In the genomic region with DNA sequence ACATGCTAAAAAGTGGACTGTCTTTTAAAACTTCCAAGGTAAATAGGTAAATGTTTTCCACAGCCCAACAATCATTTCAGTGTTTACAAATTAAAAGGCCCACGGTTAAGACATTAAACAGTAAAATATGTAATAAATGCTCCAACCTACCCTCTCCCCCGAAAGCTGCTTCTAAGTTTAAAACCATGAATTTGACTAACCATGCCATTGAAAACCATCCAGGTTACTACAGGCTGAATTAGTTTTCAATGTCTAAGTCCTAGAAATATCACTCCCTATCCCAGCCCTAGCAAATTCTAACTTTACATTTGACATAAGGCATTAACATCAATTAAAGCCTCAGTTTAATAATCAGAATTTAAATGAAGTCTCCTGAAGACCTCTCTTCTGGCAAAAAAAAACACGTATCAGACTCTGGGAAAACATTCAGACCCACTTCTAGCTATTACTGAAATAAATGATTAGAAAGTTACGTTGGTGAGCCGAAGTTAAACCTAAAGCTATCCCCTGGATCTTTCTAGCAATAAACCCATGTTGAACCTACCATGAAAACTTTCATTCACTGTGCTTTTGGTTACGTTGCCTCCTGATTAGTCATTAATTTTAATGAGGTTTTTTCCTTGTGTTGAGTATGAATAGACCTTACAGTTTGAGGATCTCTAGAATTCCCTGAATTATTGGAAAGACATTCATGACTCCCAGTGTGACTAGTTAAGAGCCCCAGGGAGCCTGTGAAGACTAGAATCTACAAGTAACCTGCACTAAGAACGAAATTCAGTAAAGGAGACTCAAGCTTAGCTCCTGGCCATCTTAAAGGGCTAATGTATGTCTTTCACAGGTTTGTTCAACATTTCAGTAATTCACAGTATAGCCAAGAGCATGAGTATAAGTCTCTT, we compare ENCODE assay signal across 10 cellular contexts. TPM values are rescaled to one million over a fixed set of nuclear protein-coding genes. Genes with fewer than 3 reads are reported as not detected.
A peak's percentile ranks its signal among the peaks of the same experiment; 100 is the strongest.
DNase-seq lines count a peak whose midpoint lies in the region; ATAC-seq, FAIRE-seq and TF ChIP-seq lines count a peak whose summit lies in the region.
"Had no signal": no experiment of that assay in that cellular context is flagged by ENCODE, and none has a peak within 500 bp of the region (broad histone marks: within the 10 kb centered on the region; RNA-seq: fewer than 3 reads in every experiment).

No MANE protein-coding gene starts in this region.

- no peak for ATAC-seq in T-cell (replicated peaks in 1 of 4)

- intact Hi-C loops in A673 (cut with micrococcal nuclease; ENCODE audit: unreplicated experiment) = loop anchor here (5.0 kb wide), 1 partner anchor 76 kb away; no protein-coding TSS in a partner anchor

- no peak for DNase-seq in A673 (ENCODE audit: low spot score)
- DNase-seq in GM12891 (ENCODE audit: insufficient read length, low spot score) = no peak
- DNase-seq in T-cell = no peak
- peak; percentile 21 for DNase-seq in glomerular visceral epithelial cell (ENCODE audit: extremely low spot score)
- no peak for DNase-seq in GM10248 (ENCODE audit: extremely low spot score)
- DNase-seq in superior temporal gyrus (ENCODE audit: extremely low spot score) = no peak
- DNase-seq in H7 = no peak
- DNase-seq in NCI-H187 treated with DMSO at 0.1 percent for 48 hours (lab: John Stamatoyannopoulos, UW) = no peak
- DNase-seq: activated CD4-positive, alpha-beta T cell treated with anti-CD3 and anti-CD28 coated beads for 1 hour; NCI-H1417 treated with DMSO at 0.1 percent for 48 hours had no signal

- H3K4me3 Mint-ChIP-seq in T-cell = peak overlapping the region; percentile 2 to 99 (median 15)

- CTCF ChIA-PET in A673 (lab: Charles Lee) (no interaction called here), T-cell (lab: Charles Lee) (interaction anchor here (0.6 to 0.7 kb wide), 2 partner anchors 9 to 77 kb away, joined by 4 read pairs; no protein-coding TSS in a partner anchor), GM10248 (lab: Yijun Ruan, JAX) (interaction anchor here (1.2 to 5.9 kb wide), 5 partner anchors 9 to 151 kb away, joined by 3 to 33 read pairs (median 5); a partner anchor contains a TSS)

- no peaks in the 10 kb centered on the region for H3K27me3 ChIP-seq in A673 (replicated peaks; ENCODE audit: insufficient read depth, low read depth, low read length, poor library complexity)
- no peaks in the 10 kb centered on the region for H3K27me3 ChIP-seq in H7 (ENCODE audit: control insufficient read depth, insufficient read depth, low read length)

- H3K36me3 ChIP-seq in A673 (ENCODE audit: insufficient read depth, low read length, poor library complexity, severe bottlenecking) = peaks cover 64% of the 10 kb centered on the region
- peaks cover 37% of the 10 kb centered on the region for H3K36me3 ChIP-seq in H7 (replicated peaks; ENCODE audit: control insufficient read depth, insufficient read depth, low read length)

- H3K4me1 ChIP-seq in A673 (ENCODE audit: insufficient read depth, low read length, poor library complexity, severe bottlenecking) = peaks cover 15% of the 10 kb centered on the region

- H3K9me3 Mint-ChIP-seq in T-cell = no peaks in the 10 kb centered on the region

- peaks cover 90 to 99% (median 94%) of the 10 kb centered on the region in 3 donors for H3K4me1 Mint-ChIP-seq in T-cell

- H3K4me3 ChIP-seq in A673 (ENCODE audit: low read depth, low read length, poor library complexity, severe bottlenecking) = no peak overlapping the region
- no peak overlapping the region for H3K4me3 ChIP-seq in H7 (ENCODE audit: insufficient read depth, low read depth, low read length)

- POLR2A ChIA-PET in A673 (lab: Charles Lee; ENCODE audit: low non-redundant PET) = interaction anchor here (0.6 to 1.1 kb wide), 5 partner anchors 8 to 877 kb away, joined by 3 to 15 read pairs (median 3); a partner anchor contains a TSS
- POLR2A ChIA-PET in T-cell (lab: Charles Lee) = interaction anchor here (0.6 to 4.8 kb wide), 11 partner anchors 8 to 650 kb away, joined by 3 to 72 read pairs (median 3); a partner anchor contains a TSS
- POLR2A ChIA-PET in GM10248 (lab: Yijun Ruan, JAX) = interaction anchor here (0.6 to 5.2 kb wide), 8 partner anchors 8 to 195 kb away, joined by 3 to 89 read pairs (median 3); a partner anchor contains a TSS

- no peaks in the 10 kb centered on the region for H3K9me3 ChIP-seq in A673 (ENCODE audit: low read depth, low read length, poor library complexity, severe bottlenecking)

- H3K27ac ChIP-seq in A673 (ENCODE audit: low read depth, low read length, poor library complexity, severe bottlenecking) = peak overlapping the region; percentile 84

- H3K27me3 Mint-ChIP-seq in T-cell = no peaks in the 10 kb centered on the region

- no TSS peak for BruUV-seq in A673 (replicated peaks; lab: Mats Ljungman, UMichigan)

- H3K36me3 Mint-ChIP-seq in T-cell = peaks cover 43% of the 10 kb centered on the region

- TF ChIP-seq CTCF in A673 (conservative IDR thresholded peaks at IDR 0.05; ENCODE audit: low read depth, low read length) (no peak), GM10248 (IDR thresholded peaks at IDR 0.05; ENCODE audit: control extremely low read depth, extremely low read depth, low read depth, missing control alignments) (no peak)

- peak; percentile 90 for TF ChIP-seq POLR2A in GM12891 (IDR thresholded peaks at IDR 0.05; ENCODE audit: low read depth, low read length)

- no peak for FAIRE-seq in GM12891 (lab: Jason Lieb, UNC)

- H3K27ac Mint-ChIP-seq in T-cell = peak overlapping the region; percentile 47 to 99

TF ChIP-seq in GM12891, 5 proteins besides CTCF, POLR2A, EP300 and RAD21:
- TF ChIP-seq SPI1 (IDR thresholded peaks at IDR 0.05; ENCODE audit: low read depth, low read length) (no peak), POLR2AphosphoS5 (IDR thresholded peaks at IDR 0.05; ENCODE audit: low read depth, low read length) (peak; percentile 83)

RNA-seq across cellular contexts. Expression of a gene that starts 1.7 kb away (rescaled TPM):
- 25.6 and 31.5 TPM in 2 replicates for total RNA-seq in A673 (2021)
- polyA plus RNA-seq in GM12891 (2012; ENCODE audit: low read depth, missing spikeins) = 10.8 TPM
- total RNA-seq in T-cell = 10 to 100 TPM; 43.1 to 71.4 (median 59.3) TPM
- total RNA-seq in H7 (2014; rRNA removed; shearing (Covaris generic)) = 42.3 and 47.8 TPM in 2 replicates

RNA-seq across cellular contexts. Expression of a gene that starts 7.5 kb away (rescaled TPM):
- total RNA-seq in A673 (2021) = 867 and 911 TPM in 2 replicates
- 455 TPM for polyA plus RNA-seq in GM12891 (2012; ENCODE audit: low read depth, missing spikeins)
- total RNA-seq in T-cell = 1,000 to 10,000 TPM; 1,461 to 3,147 (median 1,608) TPM
- total RNA-seq in H7 (2014; rRNA removed; shearing (Covaris generic)) = 163 and 238 TPM in 2 replicates

RNA-seq across cellular contexts. Expression of a gene that starts 8.2 kb away (rescaled TPM):
- total RNA-seq in A673 (2021) (66.8 and 72.9 TPM in 2 replicates), T-cell (100 to 1,000 TPM in 2 of 5 donors, 10 to 100 TPM in 3; 77.0 to 168 (median 91.9) TPM)
- polyA plus RNA-seq in GM12891 (2012; ENCODE audit: low read depth, missing spikeins) = 24.2 TPM
- total RNA-seq in H7 (2014; rRNA removed; shearing (Covaris generic)) = 18.5 and 45.6 TPM in 2 replicates

RNA-seq across cellular contexts. Expression of a gene that starts 49.6 kb away (rescaled TPM):
- total RNA-seq in A673 (2021) (not detected in 2 replicates), T-cell (under 1 TPM in 2 of 5 donors, not detected in 3; 0.22 to 0.76 TPM)
- polyA plus RNA-seq in GM12891 (2012; ENCODE audit: low read depth, missing spikeins) = 2.0 TPM
- 0.70 and 1.5 TPM in 2 replicates for total RNA-seq in H7 (2014; rRNA removed; shearing (Covaris generic))
